In the genomic region with DNA sequence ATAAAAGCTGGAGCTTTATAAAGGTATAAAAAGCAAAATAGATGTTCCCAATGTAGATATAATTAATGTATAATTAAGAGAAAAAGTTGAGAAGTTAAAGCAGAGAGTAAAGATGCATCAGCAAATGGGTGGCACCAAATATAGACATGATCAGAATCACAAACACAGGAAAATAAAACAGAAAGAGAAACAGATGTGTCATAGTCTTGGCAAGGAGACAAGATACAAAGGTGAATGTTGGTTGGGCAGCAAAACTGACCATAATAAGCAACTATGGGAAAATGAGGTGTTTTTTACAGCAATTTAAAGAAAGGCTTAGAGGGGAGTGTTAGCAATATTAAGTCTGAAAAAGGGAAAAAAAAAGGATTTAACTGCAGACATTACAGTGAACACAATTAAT, we compare ENCODE assay signal across 16 cellular contexts.
DNase-seq lines count a peak whose midpoint lies in the region; ATAC-seq and TF ChIP-seq lines count a peak whose summit lies in the region.
"Had no signal": no experiment of that assay in that cellular context is flagged by ENCODE, and none has a peak within 500 bp of the region (broad histone marks: within the 10 kb centered on the region; RNA-seq: fewer than 3 reads in every experiment).

No MANE protein-coding gene starts in this region.

- H4K20me1 ChIP-seq in KMS-11 (ENCODE audit: insufficient read depth) (no peaks in the 10 kb centered on the region), neural progenitor cell (ENCODE audit: low read depth) (peaks cover 6% of the 10 kb centered on the region)

- peak; percentile 23 for DNase-seq in dedifferentiated amniotic fluid mesenchymal stem cell (ENCODE audit: extremely low spot score)
- DNase-seq in pulmonary artery endothelial cell (ENCODE audit: low read depth, low spot score), result peak; percentile 57
- DNase-seq in activated CD8-positive, alpha-beta memory T cell treated with anti-CD3 and anti-CD28 coated beads for 24 hours, result no peak
- no peak for DNase-seq in NCI-H82 treated with DMSO at 0.1 percent for 48 hours (lab: John Stamatoyannopoulos, UW; ENCODE audit: unreplicated experiment)
- no peak for DNase-seq in neural progenitor cell (ENCODE audit: low spot score)
- no peak for DNase-seq in chondrocyte (ENCODE audit: low spot score)
- DNase-seq: activated CD4-positive, alpha-beta T cell treated with anti-CD3 and anti-CD28 coated beads, Interleukin-2, amount 10 ng/mL, durations not matched to agents 24 days and 14 days; activated naive CD8-positive, alpha-beta T cell treated with anti-CD3 and anti-CD28 coated beads, Interleukin-2, amount 10 ng/mL, durations not matched to agents 7 days and 5 days; activated T-cell treated with anti-CD3 and anti-CD28 coated beads, Interleukin-2, amount 50 U/mL, for 48 hours; CD4-positive, alpha-beta T cell; colonic mucosa; pancreas; stimulated activated CD4-positive, alpha-beta T cell treated with anti-CD3 and anti-CD28 coated beads, Interleukin-15, amount 100 ng/mL, for 24 hours had no signal

- no peaks in the 10 kb centered on the region for H3K9me3 Mint-ChIP-seq in neural progenitor cell
- peaks cover 2% of the 10 kb centered on the region for H3K9me3 Mint-ChIP-seq in chondrocyte (ENCODE audit: low read depth)
- H3K9me3 Mint-ChIP-seq: activated CD4-positive, alpha-beta T cell treated with anti-CD3 and anti-CD28 coated beads, Interleukin-2, amount 10 ng/mL, durations not matched to agents 24 days and 14 days; activated naive CD8-positive, alpha-beta T cell treated with anti-CD3 and anti-CD28 coated beads, Interleukin-2, amount 10 ng/mL, durations not matched to agents 7 days and 5 days; CD4-positive, alpha-beta T cell had no signal

- no peak overlapping the region for H3K4me3 ChIP-seq in KMS-11 (IDR thresholded peaks at IDR 0.05; ENCODE audit: insufficient read depth, low read depth, low read length)
- H3K4me3 ChIP-seq in neural progenitor cell, result no peak overlapping the region
- H3K4me3 ChIP-seq: colonic mucosa, pancreas, SJSA1 had no signal

- H3K79me2 ChIP-seq in KMS-11 (ENCODE audit: insufficient read depth, low read depth), result no peaks in the 10 kb centered on the region
- H3K79me2 ChIP-seq in neural progenitor cell (ENCODE audit: low read depth), result no peaks in the 10 kb centered on the region

- H3K36me3 ChIP-seq in KMS-11 (ENCODE audit: insufficient read depth) (no peaks in the 10 kb centered on the region), neural progenitor cell (no peaks in the 10 kb centered on the region)
- H3K36me3 ChIP-seq: colonic mucosa, pancreas, SJSA1 had no signal

- H3K36me3 Mint-ChIP-seq in neural progenitor cell (no peaks in the 10 kb centered on the region), chondrocyte (ENCODE audit: low read depth) (no peaks in the 10 kb centered on the region)
- H3K36me3 Mint-ChIP-seq: activated naive CD8-positive, alpha-beta T cell treated with anti-CD3 and anti-CD28 coated beads, Interleukin-2, amount 10 ng/mL, durations not matched to agents 7 days and 5 days had no signal

- H3K4me1 ChIP-seq in KMS-11 (ENCODE audit: low read depth, poor library complexity, severe bottlenecking) (peaks cover 16% of the 10 kb centered on the region), neural progenitor cell (peaks cover 17% of the 10 kb centered on the region)
- H3K4me1 ChIP-seq: colonic mucosa, pancreas, SJSA1 had no signal

- H3K4me3 Mint-ChIP-seq in neural progenitor cell, result no peak overlapping the region
- no peak overlapping the region for H3K4me3 Mint-ChIP-seq in chondrocyte (ENCODE audit: unreplicated experiment)
- H3K4me3 Mint-ChIP-seq: activated CD4-positive, alpha-beta T cell treated with anti-CD3 and anti-CD28 coated beads, Interleukin-2, amount 10 ng/mL, durations not matched to agents 24 days and 14 days; activated naive CD8-positive, alpha-beta T cell treated with anti-CD3 and anti-CD28 coated beads, Interleukin-2, amount 10 ng/mL, durations not matched to agents 7 days and 5 days; CD4-positive, alpha-beta T cell had no signal

- H3K27me3 Mint-ChIP-seq in neural progenitor cell (ENCODE audit: insufficient read depth, low read depth) (peaks cover 3% of the 10 kb centered on the region), chondrocyte (ENCODE audit: low read depth) (peaks cover 9% of the 10 kb centered on the region)
- H3K27me3 Mint-ChIP-seq: activated CD4-positive, alpha-beta T cell treated with anti-CD3 and anti-CD28 coated beads, Interleukin-2, amount 10 ng/mL, durations not matched to agents 24 days and 14 days; CD4-positive, alpha-beta T cell had no signal

- H3K4me1 Mint-ChIP-seq in neural progenitor cell (peaks cover 12% of the 10 kb centered on the region), chondrocyte (ENCODE audit: low read depth) (no peaks in the 10 kb centered on the region)
- H3K4me1 Mint-ChIP-seq: activated CD4-positive, alpha-beta T cell treated with anti-CD3 and anti-CD28 coated beads, Interleukin-2, amount 10 ng/mL, durations not matched to agents 24 days and 14 days; activated naive CD8-positive, alpha-beta T cell treated with anti-CD3 and anti-CD28 coated beads, Interleukin-2, amount 10 ng/mL, durations not matched to agents 7 days and 5 days had no signal

- no peaks in the 10 kb centered on the region for H3K9me3 ChIP-seq in neural progenitor cell (ENCODE audit: low read depth)
- H3K9me3 ChIP-seq: colonic mucosa, pancreas, SJSA1 had no signal

- H3F3A ChIP-seq in neural progenitor cell (ENCODE audit: low read depth), result peaks cover 19% of the 10 kb centered on the region

- TF ChIP-seq CTCF in KMS-11 (conservative IDR thresholded peaks at IDR 0.05; ENCODE audit: low read depth, low read length), result no peak
- no peak for TF ChIP-seq CTCF in neural progenitor cell (IDR thresholded peaks at IDR 0.05)
- TF ChIP-seq CTCF in chondrocyte (IDR thresholded peaks at IDR 0.05), result no peak

- H3K9ac ChIP-seq in KMS-11 (no peak overlapping the region), neural progenitor cell (no peak overlapping the region)

- ATAC-seq in GM18498 (IDR thresholded peaks at IDR 0.05; ENCODE audit: unreplicated experiment), result peak; percentile 70
- ATAC-seq: pancreas had no signal

- H3K4me2 ChIP-seq in KMS-11, result peak overlapping the region; percentile 45
- no peak overlapping the region for H3K4me2 ChIP-seq in neural progenitor cell

- no peaks in the 10 kb centered on the region for H3K27me3 ChIP-seq in KMS-11 (ENCODE audit: insufficient read depth, low read depth)
- H3K27me3 ChIP-seq in neural progenitor cell, result peaks cover 26% of the 10 kb centered on the region
- H3K27me3 ChIP-seq: colonic mucosa, pancreas, SJSA1 had no signal

- H2AFZ ChIP-seq in KMS-11 (ENCODE audit: low read depth) (peak overlapping the region; percentile 59), neural progenitor cell (replicated peaks) (no peak overlapping the region)

- peak overlapping the region; percentile 23; the same call in 1 of the 2 replicates for H3K27ac ChIP-seq in KMS-11
- no peak overlapping the region for H3K27ac ChIP-seq in neural progenitor cell
- H3K27ac ChIP-seq: colonic mucosa, pancreas, SJSA1 had no signal

- H3K27ac Mint-ChIP-seq in neural progenitor cell (no peak overlapping the region), chondrocyte (ENCODE audit: unreplicated experiment) (no peak overlapping the region)
- H3K27ac Mint-ChIP-seq: activated CD4-positive, alpha-beta T cell treated with anti-CD3 and anti-CD28 coated beads, Interleukin-2, amount 10 ng/mL, durations not matched to agents 24 days and 14 days; CD4-positive, alpha-beta T cell had no signal

Comparison
In these comparisons a context has a peak if more than half of its experiments do, and no peak if none do; other contexts are left out.
1. DNase-seq: peak in dedifferentiated amniotic fluid mesenchymal stem cell (single experiment) and pulmonary artery endothelial cell (single experiment); none in activated CD8-positive, alpha-beta memory T cell treated with anti-CD3 and anti-CD28 coated beads for 24 hours (single experiment), NCI-H82 treated with DMSO at 0.1 percent for 48 hours (single experiment), neural progenitor cell (single experiment) and chondrocyte (single experiment).